In genomic region chr1:42744030-42744413, GRCh38 we compare ENCODE assay signal across 21 cellular contexts. TPM values are rescaled to one million over a fixed set of nuclear protein-coding genes. Genes with fewer than 3 reads are reported as not detected.
A peak's percentile ranks its signal among the peaks of the same experiment; 100 is the strongest.
DNase-seq lines count a peak whose midpoint lies in the region; ATAC-seq, FAIRE-seq and TF ChIP-seq lines count a peak whose summit lies in the region.
"Had no signal": no experiment of that assay in that cellular context is flagged by ENCODE, and none has a peak within 500 bp of the region (broad histone marks: within the 10 kb centered on the region; RNA-seq: fewer than 3 reads in every experiment).

No MANE protein-coding gene starts in this region.

- H3K36me3 ChIP-seq in HepG2 (replicated peaks in 1 of 2; ENCODE audit: control insufficient read depth in 1 of 2, insufficient read depth in 2 of 2, low read length in 2 of 2) (peaks cover 9 to 29% of the 10 kb centered on the region in 2 experiments; a peak in 3 of 5 replicates), right lobe of liver (peaks cover 0 to 11% (median 0%) of the 10 kb centered on the region in 4 donors)

- H3K79me2 ChIP-seq in HepG2 (ENCODE audit: insufficient read depth, low read length): no peaks in the 10 kb centered on the region

- no peak overlapping the region for H3K27ac ChIP-seq in HepG2 (ENCODE audit: extremely low read length, insufficient read depth, low read length)
- no peak overlapping the region for H3K27ac ChIP-seq in right lobe of liver
- H3K27ac ChIP-seq in dorsolateral prefrontal cortex: peak overlapping the region in 1 of 59 donors; percentile 7
- H3K27ac ChIP-seq: PC-9 had no signal

- intact Hi-C loops in HepG2 (cut with micrococcal nuclease; ENCODE audit: unreplicated experiment) (loop anchor here (5.0 to 10.0 kb wide), 2 partner anchors 167 to 409 kb away; partner anchors contain the start of gene FOXJ3), right lobe of liver (cut with DNase I) (loop anchor here in 1 of 2 donors (10.0 kb wide), 1 partner anchor 159 kb away; no protein-coding TSS in a partner anchor), dorsolateral prefrontal cortex (cut with DNase I) (loop anchor here in 1 of 2 donors (10.0 kb wide), 1 partner anchor 169 kb away; no protein-coding TSS in a partner anchor)

- H3K36me3 Mint-ChIP-seq in nephron (ENCODE audit: low read depth): peaks cover 31% of the 10 kb centered on the region

- BruUV-seq in HepG2 (replicated peaks; lab: Mats Ljungman, UMichigan): no TSS peak

- TF ChIP-seq CTCF in HepG2 (CRISPR knock-in tag; IDR thresholded peaks at IDR 0.05) (no peak), right lobe of liver (IDR thresholded peaks at IDR 0.05) (no peak), nephron (IDR thresholded peaks at IDR 0.05; ENCODE audit: unreplicated experiment in 3 of 3) (no peak), dorsolateral prefrontal cortex (IDR thresholded peaks at IDR 0.05 in 54 of 56, conservative IDR thresholded peaks at IDR 0.05 in 2 of 56; ENCODE audit: low read depth in 1 of 56, partially characterized antibody in 56 of 56) (no peak)

- H3K4me1 ChIP-seq in HepG2 (ENCODE audit: insufficient read depth, low read length): peaks cover 45% of the 10 kb centered on the region
- H3K4me1 ChIP-seq in right lobe of liver: peaks cover 0 to 6% (median 0%) of the 10 kb centered on the region in 4 donors
- H3K4me1 ChIP-seq: BE2C had no signal

- H3K9me3 ChIP-seq in HepG2 (ENCODE audit: low read length) (no peaks in the 10 kb centered on the region), right lobe of liver (no peaks in the 10 kb centered on the region)
- H3K9me3 ChIP-seq: BE2C, Caco-2, MG63 had no signal

- 73% methylated on average over 9 of the region's 9 CpGs for whole genome bisulfite sequencing in HepG2 (ENCODE audit: low lambda C conversion rate)
- 50% methylated on average over 2 of the region's 9 CpGs for WGBS in right lobe of liver (ENCODE audit: insufficient coverage, low coverage, low lambda C conversion rate, missing lambda C conversion rate)

- no peaks in the 10 kb centered on the region for H3K9me3 Mint-ChIP-seq in nephron

- peak overlapping the region; percentile 96 to 99 (median 98) for H3K27ac Mint-ChIP-seq in nephron
- H3K27ac Mint-ChIP-seq: CD4-positive, CD25-positive, alpha-beta regulatory T cell had no signal

- H3K9ac ChIP-seq in HepG2 (ENCODE audit: insufficient read depth, low read depth, low read length): no peak overlapping the region

- H3K4me1 Mint-ChIP-seq in nephron: peaks cover 47% of the 10 kb centered on the region
- H3K4me1 Mint-ChIP-seq: CD4-positive, CD25-positive, alpha-beta regulatory T cell had no signal

- TF ChIP-seq POLR2A in HepG2 (IDR thresholded peaks at IDR 0.05; ENCODE audit: insufficient read depth in 1 of 2, low read depth in 2 of 2, low read length in 2 of 2): no peak
- no peak for TF ChIP-seq POLR2A in right lobe of liver (IDR thresholded peaks at IDR 0.05)

- TF ChIP-seq EP300 in HepG2 (IDR thresholded peaks at IDR 0.05; ENCODE audit: low read depth in 2 of 2, low read length in 2 of 2) (no peak), HepG2 (CRISPR knock-in tag; IDR thresholded peaks at IDR 0.05; ENCODE audit: borderline replicate concordance) (no peak)

- TF ChIP-seq RAD21 in HepG2 (CRISPR knock-in tag; IDR thresholded peaks at IDR 0.05): no peak

- H4K20me1 ChIP-seq in HepG2 (ENCODE audit: insufficient read depth, low read length): no peaks in the 10 kb centered on the region

- CTCF ChIA-PET in HepG2 (lab: Yijun Ruan, JAX; ENCODE audit: low intra/inter-chr PET ratio, low total read pairs): no interaction called here

- ATAC-seq in HepG2: no peak
- no peak for ATAC-seq in right lobe of liver

- peaks cover 1% of the 10 kb centered on the region for H3K27me3 Mint-ChIP-seq in nephron (ENCODE audit: low read depth)
- H3K27me3 Mint-ChIP-seq: CD4-positive, CD25-positive, alpha-beta regulatory T cell had no signal

- no peak for FAIRE-seq in HepG2 (lab: Jason Lieb, UNC)
- FAIRE-seq: A204.1 had no signal

- no peaks in the 10 kb centered on the region for H3K27me3 ChIP-seq in HepG2 (ENCODE audit: control insufficient read depth in 1 of 2, insufficient read depth in 2 of 2, low read length in 2 of 2)
- H3K27me3 ChIP-seq in right lobe of liver: no peaks in the 10 kb centered on the region
- H3K27me3 ChIP-seq in dorsolateral prefrontal cortex: no peaks in the 10 kb centered on the region
- H3K27me3 ChIP-seq: BE2C, MG63 had no signal

- H3K4me3 ChIP-seq in HepG2 (replicated peaks in 1 of 3; ENCODE audit: insufficient read depth in 1 of 3, low read depth in 2 of 3, low read length in 3 of 3) (no peak overlapping the region), right lobe of liver (no peak overlapping the region), dorsolateral prefrontal cortex (no peak overlapping the region)
- H3K4me3 ChIP-seq: MG63, PC-9 had no signal

- POLR2A ChIA-PET in HepG2 (lab: Yijun Ruan, JAX): no interaction called here

- no peak overlapping the region for H3K4me2 ChIP-seq in HepG2 (ENCODE audit: low read depth, low read length)
- H3K4me2 ChIP-seq: PC-9 had no signal

- no peak overlapping the region for H3K4me3 Mint-ChIP-seq in nephron
- H3K4me3 Mint-ChIP-seq: CD4-positive, CD25-positive, alpha-beta regulatory T cell had no signal

- in situ Hi-C loops in HepG2 (cut with HindIII; ENCODE audit: extremely low pct_ligation_motif_present, low pct_unique_long_range_greater_than_20kb): loop anchor here (10.0 to 25.0 kb wide), 2 partner anchors 407 to 599 kb away; partner anchors contain the start of gene FOXJ3

- no peak overlapping the region for H2AFZ ChIP-seq in HepG2 (ENCODE audit: low read length)
- H2AFZ ChIP-seq: PC-9 had no signal

- no peak for DNase-seq in HepG2 (ENCODE audit: low spot score)
- no peak for DNase-seq in right lobe of liver
- no peak for DNase-seq in GOT3 (lab: John Stamatoyannopoulos, UW)
- DNase-seq in glomerular visceral epithelial cell (ENCODE audit: extremely low spot score): no peak
- no peak for DNase-seq in dorsolateral prefrontal cortex
- DNase-seq: BE2C; CD4-positive, CD25-positive, alpha-beta regulatory T cell; DMS153; GDM1; HCEC 1CT; Kasumi-1; MG63; NCI-H1092 treated with DMSO at 0.1 percent for 48 hours; NCI-H146; NCI-H446; NCI-H526 treated with DMSO at 0.1 percent for 48 hours had no signal

RNA-seq across cellular contexts. Expression of gene CLDN19, which starts 4.0 kb away (rescaled TPM):
- total RNA-seq in HepG2 (2016; rRNA removed; fragmentation: Illumina TruSeq; extraction: Trizol): 4.3 and 7.6 TPM in 2 replicates
- total RNA-seq in HepG2 (2016; cell fraction: cytosol; rRNA removed; fragmentation: Illumina TruSeq; extraction: Trizol; ENCODE audit: low read depth): 1.0 and 1.9 TPM in 2 replicates
- total RNA-seq in HepG2 (2016; cell fraction: insoluble cytoplasmic fraction; rRNA removed; fragmentation: Illumina TruSeq; extraction: Trizol): 3.7 and 6.4 TPM in 2 replicates
- total RNA-seq in HepG2 (2016; cell fraction: membrane; rRNA removed; fragmentation: Illumina TruSeq; extraction: Trizol): 4.7 and 5.3 TPM in 2 replicates
- total RNA-seq in HepG2 (2016; cell fraction: nucleus; rRNA removed; fragmentation: Illumina TruSeq; extraction: Trizol): 5.6 and 6.8 TPM in 2 replicates
- polyA plus RNA-seq in HepG2 (2011; rRNA removed): 5.0 and 5.3 TPM in 2 replicates
- 3.6 and 5.9 TPM in 2 replicates for polyA plus RNA-seq in HepG2 (2011; cell fraction: cytosol; rRNA removed)
- polyA plus RNA-seq in HepG2 (2011; cell fraction: nucleus; rRNA removed): 4.7 and 5.6 TPM in 2 replicates
- 2.5 and 3.7 TPM in 2 replicates for polyA plus RNA-seq in HepG2 (2012)
- polyA plus RNA-seq in HepG2 (2016; cell fraction: cytosol; fragmentation: Illumina TruSeq; extraction: Trizol; ENCODE audit: low read depth): 2.8 and 3.0 TPM in 2 replicates
- polyA plus RNA-seq in HepG2 (2016; cell fraction: insoluble cytoplasmic fraction; fragmentation: Illumina TruSeq; extraction: Trizol; ENCODE audit: low read depth): 3.9 and 4.5 TPM in 2 replicates
- 5.5 TPM in 2 replicates for polyA plus RNA-seq in HepG2 (2016; cell fraction: membrane; fragmentation: Illumina TruSeq; extraction: Trizol; ENCODE audit: low read depth)
- 8.6 and 9.4 TPM in 2 replicates for polyA plus RNA-seq in HepG2 (2016; cell fraction: nucleus; fragmentation: Illumina TruSeq; extraction: Trizol; ENCODE audit: insufficient read depth, low read depth)
- polyA minus RNA-seq in HepG2 (2011; rRNA and poly(A)+ RNA removed; ENCODE audit: low replicate concordance): 10.8 TPM in 1 of 2 replicates, not detected in the other
- 2.8 and 2.9 TPM in 2 replicates for polyA minus RNA-seq in HepG2 (2011; cell fraction: cytosol; rRNA and poly(A)+ RNA removed)
- polyA minus RNA-seq in HepG2 (2011; cell fraction: nucleus; rRNA and poly(A)+ RNA removed): 1.2 and 2.1 TPM in 2 replicates
- total RNA-seq in right lobe of liver: 1 to 10 TPM in 1 of 6 experiments, not detected in 5; 1.0 TPM
- total RNA-seq in dorsolateral prefrontal cortex: under 1 TPM in 2 of 120 experiments, not detected in 118; 0.23 to 0.35 TPM
- total RNA-seq: CD4-positive, CD25-positive, alpha-beta regulatory T cell; Daoy; PC-9 had no signal
- polyA plus RNA-seq: CD4-positive, CD25-positive, alpha-beta regulatory T cell had no signal

RNA-seq across cellular contexts. Expression of gene P3H1, which starts 22.8 kb away (rescaled TPM):
- total RNA-seq in HepG2 (2016; rRNA removed; fragmentation: Illumina TruSeq; extraction: Trizol) (18.7 and 64.6 TPM in 2 replicates), right lobe of liver (10 to 100 TPM; 19.7 to 25.3 (median 21.6) TPM), dorsolateral prefrontal cortex (10 to 100 TPM; 13.8 to 34.7 (median 21.9) TPM)
- total RNA-seq in HepG2 (2016; cell fraction: cytosol; rRNA removed; fragmentation: Illumina TruSeq; extraction: Trizol; ENCODE audit: low read depth): 7.7 and 10.2 TPM in 2 replicates
- 17.1 and 62.4 TPM in 2 replicates for total RNA-seq in HepG2 (2016; cell fraction: insoluble cytoplasmic fraction; rRNA removed; fragmentation: Illumina TruSeq; extraction: Trizol)
- total RNA-seq in HepG2 (2016; cell fraction: membrane; rRNA removed; fragmentation: Illumina TruSeq; extraction: Trizol): 13.7 and 16.5 TPM in 2 replicates
- 78.4 and 82.0 TPM in 2 replicates for total RNA-seq in HepG2 (2016; cell fraction: nucleus; rRNA removed; fragmentation: Illumina TruSeq; extraction: Trizol)
- 113 and 120 TPM in 2 replicates for polyA plus RNA-seq in HepG2 (2011; rRNA removed)
- 56.7 and 104 TPM in 2 replicates for polyA plus RNA-seq in HepG2 (2011; cell fraction: cytosol; rRNA removed)
- polyA plus RNA-seq in HepG2 (2011; cell fraction: nucleus; rRNA removed): 450 and 596 TPM in 2 replicates
- polyA plus RNA-seq in HepG2 (2012): 41.5 and 50.0 TPM in 2 replicates
- 9.2 and 9.6 TPM in 2 replicates for polyA plus RNA-seq in HepG2 (2016; cell fraction: cytosol; fragmentation: Illumina TruSeq; extraction: Trizol; ENCODE audit: low read depth)
- polyA plus RNA-seq in HepG2 (2016; cell fraction: insoluble cytoplasmic fraction; fragmentation: Illumina TruSeq; extraction: Trizol; ENCODE audit: low read depth): 19.1 and 25.3 TPM in 2 replicates
- 9.6 and 14.2 TPM in 2 replicates for polyA plus RNA-seq in HepG2 (2016; cell fraction: membrane; fragmentation: Illumina TruSeq; extraction: Trizol; ENCODE audit: low read depth)
- polyA plus RNA-seq in HepG2 (2016; cell fraction: nucleus; fragmentation: Illumina TruSeq; extraction: Trizol; ENCODE audit: insufficient read depth, low read depth): 186 and 190 TPM in 2 replicates
- polyA minus RNA-seq in HepG2 (2011; rRNA and poly(A)+ RNA removed; ENCODE audit: low replicate concordance): 93.6 and 129 TPM in 2 replicates
- 49.2 and 50.5 TPM in 2 replicates for polyA minus RNA-seq in HepG2 (2011; cell fraction: cytosol; rRNA and poly(A)+ RNA removed)
- 100 and 101 TPM in 2 replicates for polyA minus RNA-seq in HepG2 (2011; cell fraction: nucleus; rRNA and poly(A)+ RNA removed)

RNA-seq across cellular contexts. Expression of gene C1orf50, which starts 23.0 kb away (rescaled TPM):
- total RNA-seq in HepG2 (2016; rRNA removed; fragmentation: Illumina TruSeq; extraction: Trizol) (4.8 and 5.3 TPM in 2 replicates), right lobe of liver (1 to 10 TPM; 4.7 to 6.4 (median 5.3) TPM), dorsolateral prefrontal cortex (10 to 100 TPM in 68 of 120 experiments, 1 to 10 TPM in 52; 5.1 to 19.5 (median 10.6) TPM)
- total RNA-seq in HepG2 (2016; cell fraction: cytosol; rRNA removed; fragmentation: Illumina TruSeq; extraction: Trizol; ENCODE audit: low read depth): 10.8 and 12.2 TPM in 2 replicates
- total RNA-seq in HepG2 (2016; cell fraction: insoluble cytoplasmic fraction; rRNA removed; fragmentation: Illumina TruSeq; extraction: Trizol): 2.9 and 3.7 TPM in 2 replicates
- total RNA-seq in HepG2 (2016; cell fraction: membrane; rRNA removed; fragmentation: Illumina TruSeq; extraction: Trizol): 3.9 and 5.2 TPM in 2 replicates
- 2.9 and 5.1 TPM in 2 replicates for total RNA-seq in HepG2 (2016; cell fraction: nucleus; rRNA removed; fragmentation: Illumina TruSeq; extraction: Trizol)
- 4.3 and 5.5 TPM in 2 replicates for polyA plus RNA-seq in HepG2 (2011; rRNA removed)
- 3.5 and 5.8 TPM in 2 replicates for polyA plus RNA-seq in HepG2 (2011; cell fraction: cytosol; rRNA removed)
- 1.6 and 3.2 TPM in 2 replicates for polyA plus RNA-seq in HepG2 (2011; cell fraction: nucleus; rRNA removed)
- 2.2 and 6.4 TPM in 2 replicates for polyA plus RNA-seq in HepG2 (2012)
- polyA plus RNA-seq in HepG2 (2016; cell fraction: cytosol; fragmentation: Illumina TruSeq; extraction: Trizol; ENCODE audit: low read depth): 5.6 and 5.8 TPM in 2 replicates
- polyA plus RNA-seq in HepG2 (2016; cell fraction: insoluble cytoplasmic fraction; fragmentation: Illumina TruSeq; extraction: Trizol; ENCODE audit: low read depth): 6.1 and 6.6 TPM in 2 replicates
- 5.2 and 6.0 TPM in 2 replicates for polyA plus RNA-seq in HepG2 (2016; cell fraction: membrane; fragmentation: Illumina TruSeq; extraction: Trizol; ENCODE audit: low read depth)
- polyA plus RNA-seq in HepG2 (2016; cell fraction: nucleus; fragmentation: Illumina TruSeq; extraction: Trizol; ENCODE audit: insufficient read depth, low read depth): 5.7 and 7.0 TPM in 2 replicates
- 1.6 and 1.8 TPM in 2 replicates for polyA minus RNA-seq in HepG2 (2011; rRNA and poly(A)+ RNA removed; ENCODE audit: low replicate concordance)
- polyA minus RNA-seq in HepG2 (2011; cell fraction: cytosol; rRNA and poly(A)+ RNA removed): 1.3 and 2.1 TPM in 2 replicates
- 8.0 and 9.6 TPM in 2 replicates for polyA minus RNA-seq in HepG2 (2011; cell fraction: nucleus; rRNA and poly(A)+ RNA removed)

RNA-seq across cellular contexts. Expression of gene TMEM269, which starts 40.8 kb away (rescaled TPM):
- total RNA-seq in HepG2 (2016; rRNA removed; fragmentation: Illumina TruSeq; extraction: Trizol) (0.15 and 0.24 TPM in 2 replicates), right lobe of liver (under 1 TPM in 1 of 6 experiments, not detected in 5; 0.07 TPM), dorsolateral prefrontal cortex (1 to 10 TPM in 21 of 120 experiments, under 1 TPM in 80, not detected in 19; 0.14 to 2.3 (median 0.55) TPM)
- total RNA-seq in HepG2 (2016; cell fraction: cytosol; rRNA removed; fragmentation: Illumina TruSeq; extraction: Trizol; ENCODE audit: low read depth): not detected in 2 replicates
- 0.11 TPM in 1 of 2 replicates, not detected in the other for total RNA-seq in HepG2 (2016; cell fraction: insoluble cytoplasmic fraction; rRNA removed; fragmentation: Illumina TruSeq; extraction: Trizol)
- 0.06 TPM in 1 of 2 replicates, not detected in the other for total RNA-seq in HepG2 (2016; cell fraction: membrane; rRNA removed; fragmentation: Illumina TruSeq; extraction: Trizol)
- total RNA-seq in HepG2 (2016; cell fraction: nucleus; rRNA removed; fragmentation: Illumina TruSeq; extraction: Trizol): 0.28 TPM in 1 of 2 replicates, not detected in the other
- polyA plus RNA-seq in HepG2 (2011; rRNA removed): 0.14 and 0.21 TPM in 2 replicates
- 0.04 and 0.05 TPM in 2 replicates for polyA plus RNA-seq in HepG2 (2011; cell fraction: cytosol; rRNA removed)
- 0.24 and 0.28 TPM in 2 replicates for polyA plus RNA-seq in HepG2 (2011; cell fraction: nucleus; rRNA removed)
- 0.32 and 0.42 TPM in 2 replicates for polyA plus RNA-seq in HepG2 (2012)
- polyA plus RNA-seq in HepG2 (2016; cell fraction: cytosol; fragmentation: Illumina TruSeq; extraction: Trizol; ENCODE audit: low read depth): 0.03 TPM in 1 of 2 replicates, not detected in the other
- polyA plus RNA-seq in HepG2 (2016; cell fraction: insoluble cytoplasmic fraction; fragmentation: Illumina TruSeq; extraction: Trizol; ENCODE audit: low read depth): 0.09 and 0.15 TPM in 2 replicates
- polyA plus RNA-seq in HepG2 (2016; cell fraction: membrane; fragmentation: Illumina TruSeq; extraction: Trizol; ENCODE audit: low read depth): 0.07 TPM in 1 of 2 replicates, not detected in the other
- polyA plus RNA-seq in HepG2 (2016; cell fraction: nucleus; fragmentation: Illumina TruSeq; extraction: Trizol; ENCODE audit: insufficient read depth, low read depth): 0.53 and 0.57 TPM in 2 replicates
- polyA minus RNA-seq in HepG2 (2011; rRNA and poly(A)+ RNA removed; ENCODE audit: low replicate concordance): 0.80 and 1.0 TPM in 2 replicates
- not detected in 2 replicates for polyA minus RNA-seq in HepG2 (2011; cell fraction: cytosol; rRNA and poly(A)+ RNA removed)
- polyA minus RNA-seq in HepG2 (2011; cell fraction: nucleus; rRNA and poly(A)+ RNA removed): 0.37 and 0.39 TPM in 2 replicates
- total RNA-seq: Daoy had no signal
